3 cellular contexts compared by ENCODE assay signal in the genomic region with DNA sequence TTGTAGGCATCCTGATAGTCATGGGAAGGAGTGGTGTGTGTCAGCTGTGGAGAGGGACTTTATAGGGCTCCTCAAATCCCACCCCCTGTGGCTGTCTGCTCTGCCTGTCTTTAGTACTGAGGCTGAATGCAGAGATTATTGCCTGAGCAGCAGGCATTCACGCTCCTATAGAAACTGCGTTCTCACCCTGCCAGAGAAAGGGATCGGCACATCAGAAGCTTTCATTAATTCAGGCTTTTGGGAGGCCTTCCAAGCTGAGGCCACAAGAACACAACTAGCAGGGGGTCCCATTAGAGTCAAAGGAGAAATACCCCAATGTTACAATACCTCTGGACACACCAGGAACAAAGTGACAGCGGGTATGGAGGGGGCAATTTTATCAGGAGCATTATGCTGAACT.
TF ChIP-seq lines count a peak whose summit lies in the region.

No MANE protein-coding gene starts in this region.

TF ChIP-seq in GM23338, 12 proteins besides CTCF, POLR2A, EP300 and RAD21:
- TF ChIP-seq, protein P1, sequence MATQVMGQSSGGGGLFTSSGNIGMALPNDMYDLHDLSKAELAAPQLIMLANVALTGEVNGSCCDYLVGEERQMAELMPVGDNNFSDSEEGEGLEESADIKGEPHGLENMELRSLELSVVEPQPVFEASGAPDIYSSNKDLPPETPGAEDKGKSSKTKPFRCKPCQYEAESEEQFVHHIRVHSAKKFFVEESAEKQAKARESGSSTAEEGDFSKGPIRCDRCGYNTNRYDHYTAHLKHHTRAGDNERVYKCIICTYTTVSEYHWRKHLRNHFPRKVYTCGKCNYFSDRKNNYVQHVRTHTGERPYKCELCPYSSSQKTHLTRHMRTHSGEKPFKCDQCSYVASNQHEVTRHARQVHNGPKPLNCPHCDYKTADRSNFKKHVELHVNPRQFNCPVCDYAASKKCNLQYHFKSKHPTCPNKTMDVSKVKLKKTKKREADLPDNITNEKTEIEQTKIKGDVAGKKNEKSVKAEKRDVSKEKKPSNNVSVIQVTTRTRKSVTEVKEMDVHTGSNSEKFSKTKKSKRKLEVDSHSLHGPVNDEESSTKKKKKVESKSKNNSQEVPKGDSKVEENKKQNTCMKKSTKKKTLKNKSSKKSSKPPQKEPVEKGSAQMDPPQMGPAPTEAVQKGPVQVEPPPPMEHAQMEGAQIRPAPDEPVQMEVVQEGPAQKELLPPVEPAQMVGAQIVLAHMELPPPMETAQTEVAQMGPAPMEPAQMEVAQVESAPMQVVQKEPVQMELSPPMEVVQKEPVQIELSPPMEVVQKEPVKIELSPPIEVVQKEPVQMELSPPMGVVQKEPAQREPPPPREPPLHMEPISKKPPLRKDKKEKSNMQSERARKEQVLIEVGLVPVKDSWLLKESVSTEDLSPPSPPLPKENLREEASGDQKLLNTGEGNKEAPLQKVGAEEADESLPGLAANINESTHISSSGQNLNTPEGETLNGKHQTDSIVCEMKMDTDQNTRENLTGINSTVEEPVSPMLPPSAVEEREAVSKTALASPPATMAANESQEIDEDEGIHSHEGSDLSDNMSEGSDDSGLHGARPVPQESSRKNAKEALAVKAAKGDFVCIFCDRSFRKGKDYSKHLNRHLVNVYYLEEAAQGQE (IDR thresholded peaks at IDR 0.05; ENCODE audit: unreplicated experiment), result no peak
- no peak for TF ChIP-seq JUNB (IDR thresholded peaks at IDR 0.05; ENCODE audit: unreplicated experiment)
TF ChIP-seq in GM23338: peak in this region for 0.

TF ChIP-seq in neural cell, 6 proteins besides CTCF, POLR2A, EP300 and RAD21:
- TF ChIP-seq, protein P1 (IDR thresholded peaks at IDR 0.05; ENCODE audit: borderline replicate concordance), result no peak
- peak; percentile 16 for TF ChIP-seq MXI1 (conservative IDR thresholded peaks at IDR 0.05; ENCODE audit: poor library complexity, severe bottlenecking)
- TF ChIP-seq POLR2AphosphoS5 (IDR thresholded peaks at IDR 0.05), result peak; percentile 29
- TF ChIP-seq EZH2 (IDR thresholded peaks at IDR 0.05; ENCODE audit: borderline replicate concordance, insufficient read depth, low read length, poor library complexity, severe bottlenecking), result no peak
- no peak for TF ChIP-seq TAF1 (IDR thresholded peaks at IDR 0.05; ENCODE audit: low read depth)

TF ChIP-seq in GM12891, 5 proteins besides CTCF, POLR2A, EP300 and RAD21:
- TF ChIP-seq TAF1 (IDR thresholded peaks at IDR 0.05; ENCODE audit: low read depth, low read length) (no peak), POU2F2 (IDR thresholded peaks at IDR 0.05; ENCODE audit: low read depth, low read length) (no peak), SPI1 (IDR thresholded peaks at IDR 0.05; ENCODE audit: low read depth, low read length) (no peak), PAX5 (IDR thresholded peaks at IDR 0.05; ENCODE audit: insufficient read depth, low read length, severe bottlenecking) (no peak), POLR2AphosphoS5 (IDR thresholded peaks at IDR 0.05; ENCODE audit: low read depth, low read length) (no peak)
